Comparison of ENCODE assay signal across 9 cellular contexts in the genomic region with DNA sequence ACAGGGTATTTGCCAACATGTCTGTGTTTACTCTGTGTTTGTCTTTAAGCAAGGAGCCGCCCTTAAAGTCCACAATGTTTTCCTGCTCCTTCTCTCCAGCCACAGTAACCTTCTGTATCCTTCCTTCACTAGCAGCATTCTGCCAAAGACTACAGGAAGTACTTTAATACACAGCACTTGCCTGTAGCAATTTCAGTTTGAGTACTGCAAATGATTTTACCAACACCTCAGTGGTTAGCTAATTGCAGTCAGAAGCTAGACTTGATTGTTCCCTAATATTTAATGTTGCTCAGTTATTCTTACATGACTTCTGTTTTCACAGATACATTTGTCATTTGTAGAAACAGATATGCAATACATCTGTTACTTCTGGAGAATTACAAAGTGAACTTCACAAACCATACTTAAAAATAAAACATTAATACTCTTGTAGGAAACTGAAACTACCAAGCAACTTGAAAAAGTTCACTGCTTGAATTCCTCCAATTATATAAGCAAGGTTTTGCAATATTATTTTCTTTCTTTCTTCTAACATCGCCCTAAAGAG.
DNase-seq lines count a peak whose midpoint lies in the region; ATAC-seq, FAIRE-seq and TF ChIP-seq lines count a peak whose summit lies in the region.
"Had no signal": no experiment of that assay in that cellular context is flagged by ENCODE, and none has a peak within 500 bp of the region (broad histone marks: within the 10 kb centered on the region; RNA-seq: fewer than 3 reads in every experiment).

No MANE protein-coding gene starts in this region.

- CTCF ChIA-PET in activated CD8-positive, alpha-beta memory T cell treated with anti-CD3 and anti-CD28 coated beads, Interleukin-2, amount 10 ng/mL, durations not matched to agents 7 days and 5 days (lab: Charles Lee): interaction anchor here (1.0 kb wide), 1 partner anchor 11 kb away, joined by 4 read pairs; no protein-coding TSS in a partner anchor
- CTCF ChIA-PET in Panc1 (lab: Charles Lee): no interaction called here

- peak overlapping the region; percentile 10 for H3K27ac ChIP-seq in Panc1 (ENCODE audit: low read length)
- H3K27ac ChIP-seq in small intestine (ENCODE audit: low read depth in 1 of 2, low read length in 1 of 2): peak overlapping the region; percentile 41 to 55

- TF ChIP-seq CTCF in Panc1 (IDR thresholded peaks at IDR 0.05) (no peak), fibroblast of pulmonary artery (IDR thresholded peaks at IDR 0.05; ENCODE audit: low read length, missing control alignments) (no peak)

- H3K9me3 Mint-ChIP-seq in activated CD8-positive, alpha-beta memory T cell treated with anti-CD3 and anti-CD28 coated beads, Interleukin-2, amount 10 ng/mL, durations not matched to agents 7 days and 5 days (ENCODE audit: low read depth): no peaks in the 10 kb centered on the region

- ATAC-seq in activated CD8-positive, alpha-beta memory T cell treated with anti-CD3 and anti-CD28 coated beads, Interleukin-2, amount 10 ng/mL, durations not matched to agents 7 days and 5 days: peak; percentile 91
- ATAC-seq in HG02870 (IDR thresholded peaks at IDR 0.05; ENCODE audit: unreplicated experiment) (peak; percentile 74), Panc1 (peak; percentile 93), GM19397 (IDR thresholded peaks at IDR 0.05; ENCODE audit: unreplicated experiment) (no peak), HG03457 (IDR thresholded peaks at IDR 0.05; ENCODE audit: unreplicated experiment) (no peak)

- FAIRE-seq in small intestine (lab: Jason Lieb, UNC): no peak

- peaks cover 41% of the 10 kb centered on the region for H3K4me1 Mint-ChIP-seq in activated CD8-positive, alpha-beta memory T cell treated with anti-CD3 and anti-CD28 coated beads, Interleukin-2, amount 10 ng/mL, durations not matched to agents 7 days and 5 days

- H3K36me3 ChIP-seq in Panc1 (ENCODE audit: control insufficient read depth, insufficient read depth, low read length) (no peaks in the 10 kb centered on the region), small intestine (ENCODE audit: control insufficient read depth in 2 of 2, insufficient read depth in 2 of 2, low read length in 2 of 2) (no peaks in the 10 kb centered on the region)

- H3K27me3 ChIP-seq in Panc1 (ENCODE audit: control insufficient read depth, insufficient read depth, low read length) (no peaks in the 10 kb centered on the region), small intestine (ENCODE audit: control insufficient read depth in 2 of 2, insufficient read depth in 2 of 2, low read length in 2 of 2) (no peaks in the 10 kb centered on the region)

- H3K4me3 ChIP-seq in Panc1 (ENCODE audit: low read depth in 2 of 2, low read length in 2 of 2) (no peak overlapping the region), fibroblast of pulmonary artery (replicated peaks; ENCODE audit: low read depth, low read length) (no peak overlapping the region), small intestine (ENCODE audit: low read depth in 1 of 2, low read length in 2 of 2) (no peak overlapping the region)

- peaks cover 4% of the 10 kb centered on the region; the same call in 1 of the 2 replicates for H3K9me3 ChIP-seq in Panc1 (ENCODE audit: control insufficient read depth, insufficient read depth, low read depth, low read length)
- H3K9me3 ChIP-seq in small intestine (ENCODE audit: control insufficient read depth, low read depth): no peaks in the 10 kb centered on the region

- POLR2A ChIA-PET in Panc1 (lab: Charles Lee): no interaction called here

- BruUV-seq in Panc1 (replicated peaks; lab: Mats Ljungman, UMichigan): no TSS peak

- WGBS in small intestine, 3 donors: 15 to 28% (median 18%) methylated on average over 2 of the region's 2 CpGs

- no peaks in the 10 kb centered on the region for H3K27me3 Mint-ChIP-seq in activated CD8-positive, alpha-beta memory T cell treated with anti-CD3 and anti-CD28 coated beads, Interleukin-2, amount 10 ng/mL, durations not matched to agents 7 days and 5 days
- H3K27me3 Mint-ChIP-seq: activated naive CD8-positive, alpha-beta T cell had no signal

- H3K4me1 ChIP-seq in Panc1 (ENCODE audit: control insufficient read depth, insufficient read depth, low read length): peaks cover 14% of the 10 kb centered on the region
- no peaks in the 10 kb centered on the region for H3K4me1 ChIP-seq in small intestine (ENCODE audit: control insufficient read depth in 2 of 2, insufficient read depth in 1 of 2, low read depth in 1 of 2, low read length in 1 of 2)

- H3K36me3 Mint-ChIP-seq in activated CD8-positive, alpha-beta memory T cell treated with anti-CD3 and anti-CD28 coated beads, Interleukin-2, amount 10 ng/mL, durations not matched to agents 7 days and 5 days: peaks cover 24% of the 10 kb centered on the region

- peak overlapping the region; percentile 70 for H3K27ac Mint-ChIP-seq in activated CD8-positive, alpha-beta memory T cell treated with anti-CD3 and anti-CD28 coated beads, Interleukin-2, amount 10 ng/mL, durations not matched to agents 7 days and 5 days
- H3K27ac Mint-ChIP-seq: activated naive CD8-positive, alpha-beta T cell had no signal

- in situ Hi-C loops in Panc1 (cut with HindIII; ENCODE audit: low pct_unique_long_range_greater_than_20kb, low sequenced_read_pairs): no loop called here

- H3K4me3 Mint-ChIP-seq in activated CD8-positive, alpha-beta memory T cell treated with anti-CD3 and anti-CD28 coated beads, Interleukin-2, amount 10 ng/mL, durations not matched to agents 7 days and 5 days: peak overlapping the region; percentile 59
- H3K4me3 Mint-ChIP-seq: activated naive CD8-positive, alpha-beta T cell had no signal

- no peak for DNase-seq in activated CD8-positive, alpha-beta memory T cell treated with anti-CD3 and anti-CD28 coated beads, Interleukin-2, amount 10 ng/mL, durations not matched to agents 7 days and 5 days
- no peak for DNase-seq in activated CD8-positive, alpha-beta memory T cell treated with anti-CD3 and anti-CD28 coated beads, Interleukin-2, amount 50 U/mL, for 48 hours
- DNase-seq in Panc1 (ENCODE audit: low read depth, low spot score) (peak; percentile 61), fibroblast of pulmonary artery (ENCODE audit: low read depth) (peak; percentile 51), small intestine (peak; percentile 63)

- intact Hi-C loops in Panc1 (cut with micrococcal nuclease; ENCODE audit: unreplicated experiment): no loop called here

Comparison
In these comparisons a context has a peak if more than half of its experiments do, and no peak if none do; other contexts are left out.
1. ATAC-seq: peak in activated CD8-positive, alpha-beta memory T cell treated with anti-CD3 and anti-CD28 coated beads, Interleukin-2, amount 10 ng/mL, durations not matched to agents 7 days and 5 days (single experiment), HG02870 (single experiment) and Panc1 (single experiment); none in GM19397 (single experiment) and HG03457 (single experiment).
2. DNase-seq: peak in Panc1 (single experiment), fibroblast of pulmonary artery (single experiment) and small intestine (single experiment); none in activated CD8-positive, alpha-beta memory T cell treated with anti-CD3 and anti-CD28 coated beads, Interleukin-2, amount 10 ng/mL, durations not matched to agents 7 days and 5 days (single experiment) and activated CD8-positive, alpha-beta memory T cell treated with anti-CD3 and anti-CD28 coated beads, Interleukin-2, amount 50 U/mL, for 48 hours (single experiment).